31 cellular contexts compared by ENCODE assay signal in genomic region chr5:97495301-97495700, GRCh38.
"Had no signal": no experiment of that assay in that cellular context is flagged by ENCODE, and none has a peak within 500 bp of the region (broad histone marks: within the 10 kb centered on the region; RNA-seq: fewer than 3 reads in every experiment).

No MANE protein-coding gene starts in this region.

- H3K36me3 Mint-ChIP-seq: activated CD8-positive, alpha-beta memory T cell treated with anti-CD3 and anti-CD28 coated beads, Interleukin-2, amount 10 ng/mL, durations not matched to agents 7 days and 5 days; activated naive CD4-positive, alpha-beta T cell treated with anti-CD3 and anti-CD28 coated beads, Interleukin-2, amount 10 ng/mL, durations not matched to agents 7 days and 5 days; activated naive CD8-positive, alpha-beta T cell had no signal

- H3K27ac Mint-ChIP-seq: activated CD4-positive, alpha-beta memory T cell treated with anti-CD3 and anti-CD28 coated beads, Interleukin-2, amount 10 ng/mL, durations not matched to agents 7 days and 5 days; activated CD8-positive, alpha-beta memory T cell treated with anti-CD3 and anti-CD28 coated beads, Interleukin-2, amount 10 ng/mL, durations not matched to agents 7 days and 5 days; activated naive CD4-positive, alpha-beta T cell treated with anti-CD3 and anti-CD28 coated beads, Interleukin-2, amount 10 ng/mL, durations not matched to agents 7 days and 5 days; activated naive CD8-positive, alpha-beta T cell had no signal

- FAIRE-seq: K562 had no signal

- H3K27me3 Mint-ChIP-seq: activated CD4-positive, alpha-beta memory T cell treated with anti-CD3 and anti-CD28 coated beads, Interleukin-2, amount 10 ng/mL, durations not matched to agents 7 days and 5 days; activated CD8-positive, alpha-beta memory T cell treated with anti-CD3 and anti-CD28 coated beads, Interleukin-2, amount 10 ng/mL, durations not matched to agents 7 days and 5 days; activated naive CD4-positive, alpha-beta T cell treated with anti-CD3 and anti-CD28 coated beads, Interleukin-2, amount 10 ng/mL, durations not matched to agents 7 days and 5 days had no signal

- H3K4me3 Mint-ChIP-seq: activated CD4-positive, alpha-beta memory T cell treated with anti-CD3 and anti-CD28 coated beads, Interleukin-2, amount 10 ng/mL, durations not matched to agents 7 days and 5 days; activated CD8-positive, alpha-beta memory T cell treated with anti-CD3 and anti-CD28 coated beads, Interleukin-2, amount 10 ng/mL, durations not matched to agents 7 days and 5 days; activated naive CD4-positive, alpha-beta T cell treated with anti-CD3 and anti-CD28 coated beads, Interleukin-2, amount 10 ng/mL, durations not matched to agents 7 days and 5 days; activated naive CD8-positive, alpha-beta T cell had no signal

- DNase-seq: activated CD4-positive, alpha-beta memory T cell treated with anti-CD3 and anti-CD28 coated beads, Interleukin-2, amount 10 ng/mL, durations not matched to agents 7 days and 5 days; activated CD4-positive, alpha-beta T cell treated with anti-CD3 and anti-CD28 coated beads for 1 hour; activated CD4-positive, alpha-beta T cell treated with anti-CD3 and anti-CD28 coated beads for 48 hours; activated CD4-positive, CD25-positive, alpha-beta regulatory T cell; activated CD8-positive, alpha-beta memory T cell treated with anti-CD3 and anti-CD28 coated beads for 24 hours; activated CD8-positive, alpha-beta memory T cell treated with anti-CD3 and anti-CD28 coated beads, Interleukin-2, amount 10 ng/mL, durations not matched to agents 7 days and 5 days; activated CD8-positive, alpha-beta memory T cell treated with anti-CD3 and anti-CD28 coated beads, Interleukin-2, amount 50 U/mL, for 48 hours; activated effector memory CD4-positive, alpha-beta T cell treated with Interleukin-2 at 50 U/mL for 16 hours; activated naive CD4-positive, alpha-beta T cell treated with anti-CD3 and anti-CD28 coated beads, Interleukin-2, amount 10 ng/mL, durations not matched to agents 7 days and 5 days; activated T-cell treated with anti-CD3 and anti-CD28 coated beads, Interleukin-2, amount 50 U/mL, for 48 hours; amniotic stem cell; aorta; brain microvascular endothelial cell; central memory CD4-positive, alpha-beta T cell; NCI-H1105; NCI-H1417 treated with DMSO at 0.1 percent for 48 hours; NCI-H187 treated with DMSO at 0.1 percent for 48 hours; NCI-H2081; NCI-H226; NCI-H446 treated with DMSO at 0.1 percent for 48 hours; NCI-H524; NK-92 treated with Interleukin-12 subunit alpha and Interleukin-12 subunit beta, amount 100 ng/mL, for 24 hours; RPMI8226; SHP77 treated with DMSO at 0.1 percent for 48 hours; SW 1271; T-helper 1 cell; T-helper 2 cell; T-helper 9 cell had no signal

- H3K36me3 ChIP-seq: brain microvascular endothelial cell had no signal

- H3K4me3 ChIP-seq: K562 had no signal

- H3K9me3 Mint-ChIP-seq: activated CD4-positive, alpha-beta memory T cell treated with anti-CD3 and anti-CD28 coated beads, Interleukin-2, amount 10 ng/mL, durations not matched to agents 7 days and 5 days; activated naive CD4-positive, alpha-beta T cell treated with anti-CD3 and anti-CD28 coated beads, Interleukin-2, amount 10 ng/mL, durations not matched to agents 7 days and 5 days had no signal

- H3K4me1 Mint-ChIP-seq: activated CD4-positive, alpha-beta memory T cell treated with anti-CD3 and anti-CD28 coated beads, Interleukin-2, amount 10 ng/mL, durations not matched to agents 7 days and 5 days; activated CD8-positive, alpha-beta memory T cell treated with anti-CD3 and anti-CD28 coated beads, Interleukin-2, amount 10 ng/mL, durations not matched to agents 7 days and 5 days; activated naive CD4-positive, alpha-beta T cell treated with anti-CD3 and anti-CD28 coated beads, Interleukin-2, amount 10 ng/mL, durations not matched to agents 7 days and 5 days had no signal

- H3K27ac ChIP-seq: brain microvascular endothelial cell, VCaP had no signal

- H3K27me3 ChIP-seq: brain microvascular endothelial cell had no signal
